In the genomic region with DNA sequence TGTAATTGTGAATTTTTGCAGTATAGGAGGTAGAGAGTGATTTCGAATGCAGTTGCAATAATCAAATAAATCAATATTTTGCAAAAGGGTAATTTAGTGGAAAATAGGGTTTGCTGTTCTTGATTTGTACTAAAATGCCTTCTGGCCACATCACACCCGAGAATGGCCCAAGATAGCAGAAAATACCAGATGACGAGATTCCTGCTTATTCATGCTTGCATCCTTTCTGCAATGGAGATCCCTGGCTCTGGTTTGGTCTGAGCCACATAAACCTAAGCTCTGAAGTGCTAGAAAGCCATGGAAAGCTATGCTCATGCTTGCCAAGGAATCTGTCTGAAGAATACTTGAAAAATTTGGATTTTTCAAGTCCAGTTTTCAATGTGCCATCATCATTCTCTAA, we compare ENCODE assay signal across 2 cellular contexts.
TF ChIP-seq lines count a peak whose summit lies in the region.

No MANE protein-coding gene starts in this region.

TF ChIP-seq in SK-N-SH, 30 proteins besides CTCF, POLR2A, EP300 and RAD21 (continued from another document):
- TF ChIP-seq, protein P1, sequence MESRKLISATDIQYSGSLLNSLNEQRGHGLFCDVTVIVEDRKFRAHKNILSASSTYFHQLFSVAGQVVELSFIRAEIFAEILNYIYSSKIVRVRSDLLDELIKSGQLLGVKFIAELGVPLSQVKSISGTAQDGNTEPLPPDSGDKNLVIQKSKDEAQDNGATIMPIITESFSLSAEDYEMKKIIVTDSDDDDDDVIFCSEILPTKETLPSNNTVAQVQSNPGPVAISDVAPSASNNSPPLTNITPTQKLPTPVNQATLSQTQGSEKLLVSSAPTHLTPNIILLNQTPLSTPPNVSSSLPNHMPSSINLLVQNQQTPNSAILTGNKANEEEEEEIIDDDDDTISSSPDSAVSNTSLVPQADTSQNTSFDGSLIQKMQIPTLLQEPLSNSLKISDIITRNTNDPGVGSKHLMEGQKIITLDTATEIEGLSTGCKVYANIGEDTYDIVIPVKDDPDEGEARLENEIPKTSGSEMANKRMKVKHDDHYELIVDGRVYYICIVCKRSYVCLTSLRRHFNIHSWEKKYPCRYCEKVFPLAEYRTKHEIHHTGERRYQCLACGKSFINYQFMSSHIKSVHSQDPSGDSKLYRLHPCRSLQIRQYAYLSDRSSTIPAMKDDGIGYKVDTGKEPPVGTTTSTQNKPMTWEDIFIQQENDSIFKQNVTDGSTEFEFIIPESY (IDR thresholded peaks at IDR 0.05; ENCODE audit: borderline replicate concordance, low read depth), result no peak

TF ChIP-seq in SK-N-SH treated with all-trans-retinoic acid at 6 μM for 48 hours, 23 proteins besides CTCF, POLR2A, EP300 and RAD21 (continued from another document):
- TF ChIP-seq BACH2 (CRISPR knock-in tag; IDR thresholded peaks at IDR 0.05; ENCODE audit: borderline replicate concordance) (no peak), TOX (CRISPR knock-in tag; IDR thresholded peaks at IDR 0.05; ENCODE audit: borderline replicate concordance) (no peak), ESRRG (CRISPR knock-in tag; IDR thresholded peaks at IDR 0.05) (no peak), ZNF565 (CRISPR knock-in tag; conservative IDR thresholded peaks at IDR 0.05; ENCODE audit: low read depth) (no peak)
- TF ChIP-seq, protein P2, sequence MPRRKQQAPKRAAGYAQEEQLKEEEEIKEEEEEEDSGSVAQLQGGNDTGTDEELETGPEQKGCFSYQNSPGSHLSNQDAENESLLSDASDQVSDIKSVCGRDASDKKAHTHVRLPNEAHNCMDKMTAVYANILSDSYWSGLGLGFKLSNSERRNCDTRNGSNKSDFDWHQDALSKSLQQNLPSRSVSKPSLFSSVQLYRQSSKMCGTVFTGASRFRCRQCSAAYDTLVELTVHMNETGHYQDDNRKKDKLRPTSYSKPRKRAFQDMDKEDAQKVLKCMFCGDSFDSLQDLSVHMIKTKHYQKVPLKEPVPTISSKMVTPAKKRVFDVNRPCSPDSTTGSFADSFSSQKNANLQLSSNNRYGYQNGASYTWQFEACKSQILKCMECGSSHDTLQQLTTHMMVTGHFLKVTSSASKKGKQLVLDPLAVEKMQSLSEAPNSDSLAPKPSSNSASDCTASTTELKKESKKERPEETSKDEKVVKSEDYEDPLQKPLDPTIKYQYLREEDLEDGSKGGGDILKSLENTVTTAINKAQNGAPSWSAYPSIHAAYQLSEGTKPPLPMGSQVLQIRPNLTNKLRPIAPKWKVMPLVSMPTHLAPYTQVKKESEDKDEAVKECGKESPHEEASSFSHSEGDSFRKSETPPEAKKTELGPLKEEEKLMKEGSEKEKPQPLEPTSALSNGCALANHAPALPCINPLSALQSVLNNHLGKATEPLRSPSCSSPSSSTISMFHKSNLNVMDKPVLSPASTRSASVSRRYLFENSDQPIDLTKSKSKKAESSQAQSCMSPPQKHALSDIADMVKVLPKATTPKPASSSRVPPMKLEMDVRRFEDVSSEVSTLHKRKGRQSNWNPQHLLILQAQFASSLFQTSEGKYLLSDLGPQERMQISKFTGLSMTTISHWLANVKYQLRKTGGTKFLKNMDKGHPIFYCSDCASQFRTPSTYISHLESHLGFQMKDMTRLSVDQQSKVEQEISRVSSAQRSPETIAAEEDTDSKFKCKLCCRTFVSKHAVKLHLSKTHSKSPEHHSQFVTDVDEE (CRISPR knock-in tag; IDR thresholded peaks at IDR 0.05), result no peak
